ENCODE assay signal across 12 cellular contexts in genomic region chr1:173333581-173333980, GRCh38.
DNase-seq lines count a peak whose midpoint lies in the region; ATAC-seq and TF ChIP-seq lines count a peak whose summit lies in the region.
"Had no signal": no experiment of that assay in that cellular context is flagged by ENCODE, and none has a peak within 500 bp of the region (broad histone marks: within the 10 kb centered on the region; RNA-seq: fewer than 3 reads in every experiment).

No MANE protein-coding gene starts in this region.

- H3K27me3 ChIP-seq in CD8-positive, alpha-beta memory T cell (ENCODE audit: insufficient read depth, low read length, poor library complexity, severe bottlenecking): no peaks in the 10 kb centered on the region
- H3K27me3 ChIP-seq: cardiac muscle cell had no signal

- peak; percentile 84 for ATAC-seq in GM18502 (IDR thresholded peaks at IDR 0.05; ENCODE audit: poor library complexity, unreplicated experiment)
- peak; percentile 68 for ATAC-seq in HG03159 (IDR thresholded peaks at IDR 0.05; ENCODE audit: unreplicated experiment)

- H3K4me3 ChIP-seq in fibroblast of mammary gland (ENCODE audit: control insufficient read depth, low read depth, low read length): no peak overlapping the region
- no peak overlapping the region for H3K4me3 ChIP-seq in CD8-positive, alpha-beta memory T cell (ENCODE audit: low read length)
- H3K4me3 ChIP-seq: cardiac muscle cell had no signal

- TF ChIP-seq CTCF in GM20000 (IDR thresholded peaks at IDR 0.05; ENCODE audit: extremely low read depth, missing control alignments) (no peak), fibroblast of mammary gland (conservative IDR thresholded peaks at IDR 0.05; ENCODE audit: control insufficient read depth, insufficient read depth, low read depth, low read length) (no peak)

- CTCF ChIA-PET in CD8-positive, alpha-beta memory T cell (lab: Charles Lee): no interaction called here

- peaks cover 7% of the 10 kb centered on the region for H3K4me1 ChIP-seq in CD8-positive, alpha-beta memory T cell (ENCODE audit: insufficient read depth, low read length)

- H3K27me3 Mint-ChIP-seq in CD8-positive, alpha-beta memory T cell: no peaks in the 10 kb centered on the region

- peak overlapping the region in 4 of 8 donors; percentile 14 to 84 (median 50) for H3K27ac Mint-ChIP-seq in CD8-positive, alpha-beta memory T cell

- peaks cover 14 to 33% (median 28%) of the 10 kb centered on the region in 3 donors for H3K4me1 Mint-ChIP-seq in CD8-positive, alpha-beta memory T cell

- H3K9me3 ChIP-seq in CD8-positive, alpha-beta memory T cell (ENCODE audit: low read length): no peaks in the 10 kb centered on the region

- no peak overlapping the region for H3K27ac ChIP-seq in CD8-positive, alpha-beta memory T cell (ENCODE audit: low read depth, low read length)
- H3K27ac ChIP-seq: cardiac muscle cell had no signal

- peaks cover 3 to 7% (median 7%) of the 10 kb centered on the region in 3 donors for H3K36me3 Mint-ChIP-seq in CD8-positive, alpha-beta memory T cell

- peak; percentile 34 for DNase-seq in GM20000 (ENCODE audit: low spot score)
- peak; percentile 51 for DNase-seq in fibroblast of mammary gland (ENCODE audit: low read depth)
- DNase-seq in AG20443 (ENCODE audit: low spot score): no peak
- DNase-seq in NCI-H446 (lab: John Stamatoyannopoulos, UW): no peak
- DNase-seq in epidermal melanocyte (ENCODE audit: insufficient read length, low spot score): no peak
- DNase-seq in CD8-positive, alpha-beta memory T cell: no peak
- DNase-seq: activated CD8-positive, alpha-beta memory T cell treated with anti-CD3 and anti-CD28 coated beads for 24 hours; NCI-H146; Right ventricle myocardium superior had no signal

- no peaks in the 10 kb centered on the region for H3K36me3 ChIP-seq in CD8-positive, alpha-beta memory T cell (ENCODE audit: insufficient read depth, low read length)
- H3K36me3 ChIP-seq: cardiac muscle cell had no signal

- H3K9me3 Mint-ChIP-seq in CD8-positive, alpha-beta memory T cell: no peaks in the 10 kb centered on the region

- POLR2A ChIA-PET in CD8-positive, alpha-beta memory T cell (lab: Charles Lee): interaction anchor here (0.6 kb wide), 1 partner anchor 438 kb away, joined by 3 read pairs; no protein-coding TSS in a partner anchor

- no peak overlapping the region for H3K4me3 Mint-ChIP-seq in CD8-positive, alpha-beta memory T cell

Comparison
In these comparisons a context has a peak if more than half of its experiments do, and no peak if none do; other contexts are left out.
1. DNase-seq: peak in GM20000 (single experiment) and fibroblast of mammary gland (single experiment); none in AG20443 (single experiment), NCI-H446 (0 of 2), epidermal melanocyte (single experiment) and CD8-positive, alpha-beta memory T cell (0 of 5).